In the genomic region with DNA sequence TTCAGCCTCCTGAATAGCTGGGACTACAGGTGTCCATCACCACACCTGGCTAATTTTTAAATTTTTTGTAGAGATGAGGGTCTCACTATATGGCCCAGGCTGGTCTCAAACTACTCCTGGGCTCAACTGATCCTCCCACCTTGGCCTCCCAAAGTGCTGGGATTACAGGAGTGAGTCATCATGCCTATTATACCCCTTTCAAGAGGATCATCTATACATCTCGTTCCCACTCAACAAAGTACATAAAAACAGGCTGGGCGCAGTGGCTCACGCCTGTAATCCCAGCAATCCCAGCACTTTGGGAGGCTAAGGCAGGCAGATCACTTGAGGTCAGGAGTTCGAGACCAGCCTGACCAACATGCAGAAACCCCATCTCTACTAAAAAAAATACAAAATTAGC, we compare ENCODE assay signal across 6 cellular contexts. TPM values are rescaled to one million over a fixed set of nuclear protein-coding genes. Genes with fewer than 3 reads are reported as not detected.
"Had no signal": no experiment of that assay in that cellular context is flagged by ENCODE, and none has a peak within 500 bp of the region (broad histone marks: within the 10 kb centered on the region; RNA-seq: fewer than 3 reads in every experiment).

No MANE protein-coding gene starts in this region.

RNA-seq across cellular contexts. Expression of a gene that starts 49.8 kb away (rescaled TPM):
- total RNA-seq: activated B cell treated with CpG ODN at 0.5 μM for 24 hours; activated naive CD4-positive, alpha-beta T cell treated with anti-CD3 and anti-CD28 coated beads for 36 hours; activated T-cell treated with anti-CD3 and anti-CD28 coated beads, Interleukin-2, amount 50 U/mL, for 4 hours; PC-3; T-helper 1 cell treated with Interleukin-12 subunit alpha and Interleukin-12 subunit beta and Interleukin-4 antibody, amounts not matched to agents 30 ng/mL and 1 ng/mL, for 36 hours had no signal
- polyA plus RNA-seq: aorta had no signal
